ENCODE assay signal across 11 cellular contexts in genomic region chr14:61343991-61344405, GRCh38. TPM values are rescaled to one million over a fixed set of nuclear protein-coding genes. Genes with fewer than 3 reads are reported as not detected.
DNase-seq lines count a peak whose midpoint lies in the region; ATAC-seq, FAIRE-seq and TF ChIP-seq lines count a peak whose summit lies in the region.
"Had no signal": no experiment of that assay in that cellular context is flagged by ENCODE, and none has a peak within 500 bp of the region (broad histone marks: within the 10 kb centered on the region; RNA-seq: fewer than 3 reads in every experiment).

No MANE protein-coding gene starts in this region.

- CTCF ChIA-PET in PC-9 (lab: Charles Lee), result no interaction called here

- no peaks in the 10 kb centered on the region for H3K36me3 Mint-ChIP-seq in natural killer cell

- no peaks in the 10 kb centered on the region for H3K9me2 ChIP-seq in PC-9 (ENCODE audit: insufficient read depth)

- no peaks in the 10 kb centered on the region for H3K27me3 Mint-ChIP-seq in natural killer cell (ENCODE audit: low read depth in 2 of 2)

- H3F3A ChIP-seq in PC-9 (ENCODE audit: insufficient read depth, low read depth), result no peaks in the 10 kb centered on the region

- no peak overlapping the region for H3K4me2 ChIP-seq in PC-9

- ATAC-seq in natural killer cell, result peak in 2 of 3 donors; percentile 21 to 26
- ATAC-seq in HG03442 (IDR thresholded peaks at IDR 0.05; ENCODE audit: unreplicated experiment), result no peak

- no peaks in the 10 kb centered on the region for H3K9me3 Mint-ChIP-seq in natural killer cell

- H3K4me1 ChIP-seq in ACC112 (ENCODE audit: control insufficient read depth, insufficient read depth, low read length, unreplicated experiment) (peaks cover 17% of the 10 kb centered on the region), PC-9 (replicated peaks; ENCODE audit: insufficient read depth) (peaks cover 22% of the 10 kb centered on the region)

- no peak for FAIRE-seq in GM12892 (lab: Jason Lieb, UNC)

- peaks cover 96% of the 10 kb centered on the region in 2 donors for H3K4me1 Mint-ChIP-seq in natural killer cell

- DNase-seq in PC-9 (no peak), caudate nucleus (lab: John Stamatoyannopoulos, UW) (no peak), natural killer cell (no peak), posterior vena cava (ENCODE audit: low spot score) (no peak), foreskin fibroblast (no peak), GM12892 (ENCODE audit: insufficient read length) (no peak)
- DNase-seq: NCI-H510A, occipital lobe, T-helper 9 cell had no signal

- no peaks in the 10 kb centered on the region for H3K36me3 ChIP-seq in ACC112 (ENCODE audit: insufficient read depth, low read length)
- H3K36me3 ChIP-seq in PC-9 (ENCODE audit: low read depth), result no peaks in the 10 kb centered on the region

- H3K9me3 ChIP-seq in PC-9 (ENCODE audit: insufficient read depth, low read depth), result no peaks in the 10 kb centered on the region

- H3K4me3 ChIP-seq in ACC112 (ENCODE audit: low read depth, low read length), result no peak overlapping the region
- H3K4me3 ChIP-seq in PC-9, result no peak overlapping the region
- H3K4me3 ChIP-seq in foreskin fibroblast (ENCODE audit: low read depth in 1 of 2, low read length in 2 of 2), result no peak overlapping the region

- H3K27ac Mint-ChIP-seq in natural killer cell, result peak overlapping the region in 1 of 2 donors; percentile 99

- TF ChIP-seq CTCF in PC-9 (conservative IDR thresholded peaks at IDR 0.05) (no peak), natural killer cell (IDR thresholded peaks at IDR 0.05) (no peak), foreskin fibroblast (IDR thresholded peaks at IDR 0.05; ENCODE audit: low read depth, low read length) (no peak)

- POLR2A ChIA-PET in PC-9 (lab: Charles Lee; ENCODE audit: unreplicated experiment), result no interaction called here

- no peaks in the 10 kb centered on the region for H3K27me3 ChIP-seq in ACC112 (ENCODE audit: insufficient read depth, low read length)
- H3K27me3 ChIP-seq in PC-9 (ENCODE audit: insufficient read depth, low read depth), result no peaks in the 10 kb centered on the region

- BruUV-seq in PC-9 (replicated peaks; lab: Mats Ljungman, UMichigan), result no TSS peak

- intact Hi-C loops in PC-9 (cut with micrococcal nuclease; ENCODE audit: unreplicated experiment) (no loop called here), natural killer cell (cut with micrococcal nuclease) (loop anchor here (2.0 to 10.0 kb wide), 3 partner anchors 15 to 321 kb away; no protein-coding TSS in a partner anchor), posterior vena cava (cut with DNase I) (no loop called here)

- no peaks in the 10 kb centered on the region for H4K20me1 ChIP-seq in PC-9 (ENCODE audit: insufficient read depth)

- H3K27ac ChIP-seq in ACC112 (ENCODE audit: low read depth, low read length) (peak overlapping the region; percentile 53), PC-9 (peak overlapping the region; percentile 28; the same call in 1 of the 2 replicates), caudate nucleus (ENCODE audit: low read depth, low read length) (peak overlapping the region; percentile 39)

- H3K79me2 ChIP-seq in ACC112 (ENCODE audit: control insufficient read depth, insufficient read depth, low read length, unreplicated experiment) (no peaks in the 10 kb centered on the region), PC-9 (ENCODE audit: low read depth) (peaks cover 87% of the 10 kb centered on the region)

- no peak for TF ChIP-seq POLR2A in GM12892 (IDR thresholded peaks at IDR 0.05; ENCODE audit: low read depth, low read length)

- peak overlapping the region; percentile 92 for H3K4me3 Mint-ChIP-seq in natural killer cell

- peak overlapping the region; percentile 19 for H2AFZ ChIP-seq in ACC112 (ENCODE audit: low read length, unreplicated experiment)
- H2AFZ ChIP-seq in PC-9, result no peak overlapping the region

RNA-seq across cellular contexts. Expression of gene PRKCH, which starts 22.6 kb away (rescaled TPM):
- 32.4 and 49.8 TPM in 2 replicates for total RNA-seq in PC-9 (2021)
- 100 to 1,000 TPM; 610 to 756 (median 618) TPM for total RNA-seq in natural killer cell
- 10 to 100 TPM; 37.3 to 37.5 TPM for total RNA-seq in posterior vena cava
- 9.2 TPM for polyA plus RNA-seq in GM12892 (2012; ENCODE audit: missing spikeins)

Comparison
In these comparisons a context has a peak if more than half of its experiments do, and no peak if none do; other contexts are left out.
1. RNA of gene PRKCH, which starts 22.6 kb away (total RNA-seq): 610 to 756 TPM in natural killer cell; 37.3 to 37.5 TPM in posterior vena cava and 32.4 to 49.8 TPM in PC-9; every median in the first group is over 10 times any median in the second.
2. Peak in every context shown above with its lines, with median percentiles within 50 percentile points of each other: H3K27ac ChIP-seq.